10 cellular contexts compared by ENCODE assay signal in genomic region chr6:53862517-53863457, GRCh38.
DNase-seq lines count a peak whose midpoint lies in the region; ATAC-seq and TF ChIP-seq lines count a peak whose summit lies in the region.
"Had no signal": no experiment of that assay in that cellular context is flagged by ENCODE, and none has a peak within 500 bp of the region (broad histone marks: within the 10 kb centered on the region; RNA-seq: fewer than 3 reads in every experiment).

No MANE protein-coding gene starts in this region.

- no peak overlapping the region for H3K4me3 Mint-ChIP-seq in MCF 10A (ENCODE audit: unreplicated experiment)
- no peak overlapping the region for H3K4me3 Mint-ChIP-seq in natural killer cell treated with Interleukin-12 subunit alpha and Interleukin-12 subunit beta and Interleukin-15 and Interleukin-18, amount 100 ng/mL, for 72 hours
- no peak overlapping the region for H3K4me3 Mint-ChIP-seq in activated naive CD8-positive, alpha-beta T cell treated with anti-CD3 and anti-CD28 coated beads, Interleukin-2, amount 50 U/mL, for 24 hours

- in situ Hi-C loops in KBM-7 (cut with MboI; ENCODE audit: low pct_unique_long_range_greater_than_20kb, low sequenced_read_pairs) = no loop called here

- BruUV-seq in MCF 10A (replicated peaks; lab: Mats Ljungman, UMichigan) = no TSS peak

- DNase-seq in HT1080 (ENCODE audit: low read depth) = peak; percentile 18
- DNase-seq in MCF 10A (ENCODE audit: unreplicated experiment) = peak; percentile 70
- DNase-seq in iris pigment epithelial cell (ENCODE audit: low read depth) = peak; percentile 56
- peak; percentile 44 for DNase-seq in stromal cell of bone marrow (ENCODE audit: low read depth)
- no peak for DNase-seq in KBM-7
- DNase-seq in natural killer cell treated with Interleukin-12 subunit alpha and Interleukin-12 subunit beta and Interleukin-15 and Interleukin-18, amount 100 ng/mL, for 72 hours (ENCODE audit: low spot score) = no peak
- no peak for DNase-seq in activated naive CD8-positive, alpha-beta T cell treated with anti-CD3 and anti-CD28 coated beads, Interleukin-2, amount 50 U/mL, for 24 hours
- DNase-seq: lower lobe of right lung; stimulated activated CD4-positive, alpha-beta T cell treated with anti-CD3 and anti-CD28 coated beads, Interleukin-2, amount 100 ng/mL, for 48 hours had no signal

- peaks cover 32% of the 10 kb centered on the region for H3K4me1 Mint-ChIP-seq in MCF 10A (ENCODE audit: insufficient read depth, unreplicated experiment)
- H3K4me1 Mint-ChIP-seq in natural killer cell treated with Interleukin-12 subunit alpha and Interleukin-12 subunit beta and Interleukin-15 and Interleukin-18, amount 100 ng/mL, for 72 hours (ENCODE audit: low read depth in 2 of 2) = peaks cover 7 to 9% of the 10 kb centered on the region in 2 donors
- H3K4me1 Mint-ChIP-seq in activated naive CD8-positive, alpha-beta T cell treated with anti-CD3 and anti-CD28 coated beads, Interleukin-2, amount 50 U/mL, for 24 hours = no peaks in the 10 kb centered on the region

- TF ChIP-seq CTCF in MCF 10A (IDR thresholded peaks at IDR 0.05; ENCODE audit: unreplicated experiment) = no peak

- CTCF ChIA-PET in MCF 10A (lab: Yijun Ruan, JAX) = interaction anchor here (0.7 to 1.6 kb wide), 4 partner anchors 8 to 829 kb away, joined by 3 to 4 read pairs (median 4); no protein-coding TSS in a partner anchor

- no peaks in the 10 kb centered on the region for H3K9me3 Mint-ChIP-seq in MCF 10A (ENCODE audit: unreplicated experiment)
- H3K9me3 Mint-ChIP-seq in natural killer cell treated with Interleukin-12 subunit alpha and Interleukin-12 subunit beta and Interleukin-15 and Interleukin-18, amount 100 ng/mL, for 72 hours = no peaks in the 10 kb centered on the region
- no peaks in the 10 kb centered on the region for H3K9me3 Mint-ChIP-seq in activated naive CD8-positive, alpha-beta T cell treated with anti-CD3 and anti-CD28 coated beads, Interleukin-2, amount 50 U/mL, for 24 hours

- H3K36me3 Mint-ChIP-seq in MCF 10A (ENCODE audit: insufficient read depth, unreplicated experiment) = no peaks in the 10 kb centered on the region
- no peaks in the 10 kb centered on the region for H3K36me3 Mint-ChIP-seq in natural killer cell treated with Interleukin-12 subunit alpha and Interleukin-12 subunit beta and Interleukin-15 and Interleukin-18, amount 100 ng/mL, for 72 hours
- no peaks in the 10 kb centered on the region for H3K36me3 Mint-ChIP-seq in activated naive CD8-positive, alpha-beta T cell treated with anti-CD3 and anti-CD28 coated beads, Interleukin-2, amount 50 U/mL, for 24 hours (ENCODE audit: low read depth)

- no peak for ATAC-seq in GM21360 (IDR thresholded peaks at IDR 0.05; ENCODE audit: unreplicated experiment)
- no peak for ATAC-seq in natural killer cell treated with Interleukin-12 subunit alpha and Interleukin-12 subunit beta and Interleukin-15 and Interleukin-18, amount 100 ng/mL, for 72 hours
- no peak for ATAC-seq in activated naive CD8-positive, alpha-beta T cell treated with anti-CD3 and anti-CD28 coated beads, Interleukin-2, amount 50 U/mL, for 24 hours
- ATAC-seq: lower lobe of right lung had no signal

- no peaks in the 10 kb centered on the region for H3K27me3 Mint-ChIP-seq in MCF 10A (ENCODE audit: insufficient read depth, unreplicated experiment)
- no peaks in the 10 kb centered on the region for H3K27me3 Mint-ChIP-seq in natural killer cell treated with Interleukin-12 subunit alpha and Interleukin-12 subunit beta and Interleukin-15 and Interleukin-18, amount 100 ng/mL, for 72 hours
- no peaks in the 10 kb centered on the region for H3K27me3 Mint-ChIP-seq in activated naive CD8-positive, alpha-beta T cell treated with anti-CD3 and anti-CD28 coated beads, Interleukin-2, amount 50 U/mL, for 24 hours

- intact Hi-C loops in MCF 10A (cut with micrococcal nuclease) = no loop called here

- H3K27ac Mint-ChIP-seq in MCF 10A (ENCODE audit: low read depth, unreplicated experiment) = no peak overlapping the region
- no peak overlapping the region for H3K27ac Mint-ChIP-seq in natural killer cell treated with Interleukin-12 subunit alpha and Interleukin-12 subunit beta and Interleukin-15 and Interleukin-18, amount 100 ng/mL, for 72 hours
- H3K27ac Mint-ChIP-seq in activated naive CD8-positive, alpha-beta T cell treated with anti-CD3 and anti-CD28 coated beads, Interleukin-2, amount 50 U/mL, for 24 hours = no peak overlapping the region

- POLR2A ChIA-PET in MCF 10A (lab: Yijun Ruan, JAX) = interaction anchor here (0.6 to 2.3 kb wide), 4 partner anchors 9 to 68 kb away, joined by 3 to 12 read pairs (median 4); partner anchors contain the start of gene LRRC1

Comparison
In these comparisons a context has a peak if more than half of its experiments do, and no peak if none do; other contexts are left out.
1. DNase-seq: peak in HT1080 (single experiment), MCF 10A (single experiment), iris pigment epithelial cell (single experiment) and stromal cell of bone marrow (single experiment); none in KBM-7 (single experiment), natural killer cell treated with Interleukin-12 subunit alpha and Interleukin-12 subunit beta and Interleukin-15 and Interleukin-18, amount 100 ng/mL, for 72 hours (single experiment) and activated naive CD8-positive, alpha-beta T cell treated with anti-CD3 and anti-CD28 coated beads, Interleukin-2, amount 50 U/mL, for 24 hours (single experiment).